8 cellular contexts compared by ENCODE assay signal in the genomic region with DNA sequence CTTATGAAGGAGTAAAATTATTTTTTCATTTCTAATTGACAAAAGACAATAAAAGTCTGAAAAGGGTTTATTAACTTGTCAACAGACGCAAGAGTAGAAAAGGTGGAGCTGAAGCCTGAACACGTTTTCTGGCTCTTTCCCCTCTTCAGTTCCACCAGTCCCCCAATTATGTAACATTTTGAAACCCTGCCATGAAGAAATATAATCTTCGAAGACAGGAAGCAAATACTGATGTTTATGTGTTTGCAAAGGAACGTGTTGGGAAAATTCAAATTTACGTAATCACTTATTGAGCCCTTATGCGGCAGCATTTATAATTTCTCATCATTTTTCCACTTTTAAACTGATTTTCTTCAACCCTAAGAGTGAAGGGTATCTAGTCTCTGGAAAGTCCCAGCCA. TPM values are rescaled to one million over a fixed set of nuclear protein-coding genes. Genes with fewer than 3 reads are reported as not detected.
DNase-seq lines count a peak whose midpoint lies in the region; ATAC-seq and TF ChIP-seq lines count a peak whose summit lies in the region.

No MANE protein-coding gene starts in this region.

- WGBS in hepatocyte (ENCODE audit: low lambda C conversion rate, missing lambda C conversion rate), result 54% methylated on average over 6 of the region's 6 CpGs

- H3K9me3 ChIP-seq in hepatocyte (ENCODE audit: low read depth), result no peaks in the 10 kb centered on the region

- peak overlapping the region; percentile 99; the same call in 1 of the 2 replicates for H3K27ac Mint-ChIP-seq in WTC11
- H3K27ac Mint-ChIP-seq in stimulated activated memory B cell treated with anti-CD40 and anti-IgM and Interleukin-4, amounts not matched to agents 10 μg/mL and 1 μg/mL and 100 μg/mL, for 72 hours, result peak overlapping the region; percentile 98

- H4K20me1 ChIP-seq in hepatocyte (ENCODE audit: insufficient read depth, poor library complexity, severe bottlenecking), result no peaks in the 10 kb centered on the region

- peak overlapping the region; percentile 74 for H3K4me3 ChIP-seq in hepatocyte

- H3K4me2 ChIP-seq in hepatocyte, result peak overlapping the region; percentile 79

- no peaks in the 10 kb centered on the region for H3K9me2 ChIP-seq in hepatocyte (replicated peaks; ENCODE audit: insufficient read depth)

- H3K9me3 Mint-ChIP-seq in WTC11, result no peaks in the 10 kb centered on the region
- H3K9me3 Mint-ChIP-seq in stimulated activated memory B cell treated with anti-CD40 and anti-IgM and Interleukin-4, amounts not matched to agents 10 μg/mL and 1 μg/mL and 100 μg/mL, for 72 hours, result no peaks in the 10 kb centered on the region

- ATAC-seq in WTC11 (no peak), HG03457 (IDR thresholded peaks at IDR 0.05; ENCODE audit: unreplicated experiment) (no peak)
- no peak for ATAC-seq in stimulated activated memory B cell treated with anti-CD40 and anti-IgM and Interleukin-4, amounts not matched to agents 10 μg/mL and 1 μg/mL and 100 μg/mL, for 72 hours

- H2AFZ ChIP-seq in hepatocyte, result peak overlapping the region; percentile 79

- TF ChIP-seq CTCF in WTC11 (IDR thresholded peaks at IDR 0.05), result no peak
- TF ChIP-seq CTCF in hepatocyte (IDR thresholded peaks at IDR 0.05; ENCODE audit: poor library complexity), result no peak

- peak; percentile 9 for DNase-seq in NCI-H526 treated with DMSO at 0.1 percent for 48 hours (lab: John Stamatoyannopoulos, UW)
- no peak for DNase-seq in NCI-H526 (lab: John Stamatoyannopoulos, UW)
- no peak for DNase-seq in WTC11 (ENCODE audit: low spot score)
- no peak for DNase-seq in hepatocyte (ENCODE audit: low spot score)
- DNase-seq in foreskin melanocyte, result no peak
- DNase-seq in NCI-H345 treated with DMSO at 0.1 percent for 48 hours (lab: John Stamatoyannopoulos, UW; ENCODE audit: unreplicated experiment), result no peak

- H3K79me2 ChIP-seq in hepatocyte, result peaks cover 29% of the 10 kb centered on the region

- no peaks in the 10 kb centered on the region for H3K27me3 Mint-ChIP-seq in WTC11 (ENCODE audit: low read depth)
- no peaks in the 10 kb centered on the region for H3K27me3 Mint-ChIP-seq in stimulated activated memory B cell treated with anti-CD40 and anti-IgM and Interleukin-4, amounts not matched to agents 10 μg/mL and 1 μg/mL and 100 μg/mL, for 72 hours

- POLR2A ChIA-PET in WTC11 (lab: Charles Lee), result no interaction called here

- H3K36me3 ChIP-seq in hepatocyte (replicated peaks; ENCODE audit: insufficient read depth, low read depth), result no peaks in the 10 kb centered on the region

- H3K4me1 Mint-ChIP-seq in WTC11, result peaks cover 14% of the 10 kb centered on the region
- H3K4me1 Mint-ChIP-seq in stimulated activated memory B cell treated with anti-CD40 and anti-IgM and Interleukin-4, amounts not matched to agents 10 μg/mL and 1 μg/mL and 100 μg/mL, for 72 hours, result peaks cover 32% of the 10 kb centered on the region

- H3K27ac ChIP-seq in hepatocyte, result peak overlapping the region; percentile 93

- peak overlapping the region; percentile 99 for H3K4me3 Mint-ChIP-seq in WTC11
- peak overlapping the region; percentile 97 for H3K4me3 Mint-ChIP-seq in stimulated activated memory B cell treated with anti-CD40 and anti-IgM and Interleukin-4, amounts not matched to agents 10 μg/mL and 1 μg/mL and 100 μg/mL, for 72 hours

- H3K27me3 ChIP-seq in hepatocyte, result no peaks in the 10 kb centered on the region

- CTCF ChIA-PET in WTC11 (lab: Charles Lee), result interaction anchor here (1.8 kb wide), 1 partner anchor 18 kb away, joined by 14 read pairs; no protein-coding TSS in a partner anchor

- peaks cover 11% of the 10 kb centered on the region for H3K36me3 Mint-ChIP-seq in WTC11
- H3K36me3 Mint-ChIP-seq in stimulated activated memory B cell treated with anti-CD40 and anti-IgM and Interleukin-4, amounts not matched to agents 10 μg/mL and 1 μg/mL and 100 μg/mL, for 72 hours, result peaks cover 12% of the 10 kb centered on the region

- H3K4me1 ChIP-seq in hepatocyte (ENCODE audit: insufficient read depth), result peaks cover 5% of the 10 kb centered on the region

TF ChIP-seq in WTC11, 78 proteins besides CTCF, POLR2A, EP300 and RAD21:
- TF ChIP-seq IRF2 (CRISPR knock-in tag; IDR thresholded peaks at IDR 0.05; ENCODE audit: borderline replicate concordance, low read depth) (no peak), ZNF396 (CRISPR knock-in tag; IDR thresholded peaks at IDR 0.05; ENCODE audit: borderline replicate concordance) (no peak), ZNF423 (CRISPR knock-in tag; IDR thresholded peaks at IDR 0.05) (no peak), NR3C1 (CRISPR knock-in tag; conservative IDR thresholded peaks at IDR 0.05; ENCODE audit: low read depth) (no peak), RORB (CRISPR knock-in tag; IDR thresholded peaks at IDR 0.05) (no peak)
- TF ChIP-seq, protein P1, sequence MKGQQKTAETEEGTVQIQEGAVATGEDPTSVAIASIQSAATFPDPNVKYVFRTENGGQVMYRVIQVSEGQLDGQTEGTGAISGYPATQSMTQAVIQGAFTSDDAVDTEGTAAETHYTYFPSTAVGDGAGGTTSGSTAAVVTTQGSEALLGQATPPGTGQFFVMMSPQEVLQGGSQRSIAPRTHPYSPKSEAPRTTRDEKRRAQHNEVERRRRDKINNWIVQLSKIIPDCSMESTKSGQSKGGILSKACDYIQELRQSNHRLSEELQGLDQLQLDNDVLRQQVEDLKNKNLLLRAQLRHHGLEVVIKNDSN (CRISPR knock-in tag; IDR thresholded peaks at IDR 0.05), result no peak
- TF ChIP-seq, protein P2, sequence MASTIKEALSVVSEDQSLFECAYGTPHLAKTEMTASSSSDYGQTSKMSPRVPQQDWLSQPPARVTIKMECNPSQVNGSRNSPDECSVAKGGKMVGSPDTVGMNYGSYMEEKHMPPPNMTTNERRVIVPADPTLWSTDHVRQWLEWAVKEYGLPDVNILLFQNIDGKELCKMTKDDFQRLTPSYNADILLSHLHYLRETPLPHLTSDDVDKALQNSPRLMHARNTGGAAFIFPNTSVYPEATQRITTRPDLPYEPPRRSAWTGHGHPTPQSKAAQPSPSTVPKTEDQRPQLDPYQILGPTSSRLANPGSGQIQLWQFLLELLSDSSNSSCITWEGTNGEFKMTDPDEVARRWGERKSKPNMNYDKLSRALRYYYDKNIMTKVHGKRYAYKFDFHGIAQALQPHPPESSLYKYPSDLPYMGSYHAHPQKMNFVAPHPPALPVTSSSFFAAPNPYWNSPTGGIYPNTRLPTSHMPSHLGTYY (CRISPR knock-in tag; IDR thresholded peaks at IDR 0.05), result no peak

RNA-seq across cellular contexts. Expression of a gene that starts 0.8 kb away (rescaled TPM):
- total RNA-seq in WTC11 (2021), result 35.7 to 40.0 TPM (median 36.7 TPM) in 3 replicates
- 51.7 and 61.2 TPM in 2 replicates for total RNA-seq in hepatocyte
- polyA plus RNA-seq in hepatocyte, result 14.2 and 15.6 TPM in 2 replicates

RNA-seq across cellular contexts. Expression of a gene that starts 19.7 kb away (rescaled TPM):
- 3.5 to 4.8 TPM (median 4.7 TPM) in 3 replicates for total RNA-seq in WTC11 (2021)
- total RNA-seq in hepatocyte, result 6.8 and 8.6 TPM in 2 replicates
- polyA plus RNA-seq in hepatocyte, result 3.8 and 6.5 TPM in 2 replicates
